Comparison of ENCODE assay signal across 31 cellular contexts in genomic region chr4:112854420-112854819, GRCh38.
DNase-seq lines count a peak whose midpoint lies in the region; ATAC-seq and TF ChIP-seq lines count a peak whose summit lies in the region.
"Had no signal": no experiment of that assay in that cellular context is flagged by ENCODE, and none has a peak within 500 bp of the region (broad histone marks: within the 10 kb centered on the region; RNA-seq: fewer than 3 reads in every experiment).

No MANE protein-coding gene starts in this region.

- no peak overlapping the region for H3K18ac ChIP-seq in H9 (ENCODE audit: insufficient read length, low read depth, low read length)
- H3K18ac ChIP-seq in mesenchymal stem cell (ENCODE audit: low read depth in 1 of 2, low read length in 2 of 2): no peak overlapping the region

- no peak overlapping the region for H3T11ph ChIP-seq in H9 (ENCODE audit: low read length)

- H3K4me2 ChIP-seq in H9 (ENCODE audit: insufficient read depth, insufficient read length, low read length) (no peak overlapping the region), mesenchymal stem cell (ENCODE audit: low read length, poor library complexity, severe bottlenecking) (no peak overlapping the region)

- intact Hi-C loops in CD4-positive, alpha-beta memory T cell (cut with micrococcal nuclease): no loop called here

- H3K9me3 ChIP-seq in H9 (ENCODE audit: control insufficient read depth, low read depth, low read length): no peaks in the 10 kb centered on the region
- no peaks in the 10 kb centered on the region for H3K9me3 ChIP-seq in mesenchymal stem cell (ENCODE audit: control insufficient read depth, low read length)
- no peaks in the 10 kb centered on the region for H3K9me3 ChIP-seq in CD4-positive, alpha-beta memory T cell (ENCODE audit: control insufficient read depth in 1 of 2, low read length in 2 of 2)
- H3K9me3 ChIP-seq: colonic mucosa, heart left ventricle, right lobe of liver, SJCRH30, stomach had no signal

- DNase-seq in H9 (no peak), globus pallidus (ENCODE audit: low spot score) (peak; percentile 26), mesenchymal stem cell (no peak), pons (ENCODE audit: low spot score) (no peak)
- DNase-seq in CD4-positive, alpha-beta memory T cell: no peak
- DNase-seq: ACHN; activated B cell treated with CpG ODN at 0.5 μM for 24 hours; activated CD4-positive, alpha-beta T cell treated with anti-CD3 and anti-CD28 coated beads, Interleukin-2, amount 50 U/mL, for 1 hour; activated effector memory CD4-positive, alpha-beta T cell treated with anti-CD3 and anti-CD28 coated beads, Interleukin-2, amount 50 U/mL, for 16 hours; activated T-cell treated with anti-CD3 and anti-CD28 coated beads, Interleukin-2, amount 50 U/mL, for 24 hours; CD8-positive, alpha-beta memory T cell; colonic mucosa; effector memory CD4-positive, alpha-beta T cell; erythroblast; H7; MV-4-11; NCI-H1436; NCI-H2107; right lobe of liver; RPMI8226; SJCRH30; stimulated activated CD4-positive, alpha-beta T cell treated with anti-CD3 and anti-CD28 coated beads, Interleukin-2, amount 100 ng/mL, for 48 hours; stomach; T-helper 9 cell had no signal

- H3K79me2 ChIP-seq in H9 (ENCODE audit: insufficient read depth, low read length): no peaks in the 10 kb centered on the region; the same call in 1 of the 2 replicates

- H3K27me3 Mint-ChIP-seq in H9 (ENCODE audit: low read depth) (no peaks in the 10 kb centered on the region), brain (no peaks in the 10 kb centered on the region)
- H3K27me3 Mint-ChIP-seq in CD4-positive, alpha-beta memory T cell: peaks cover 0 to 4% of the 10 kb centered on the region in 2 donors
- H3K27me3 Mint-ChIP-seq: activated B cell treated with CpG ODN at 0.5 μM for 24 hours, B cell had no signal

- no peak overlapping the region for H3K9ac ChIP-seq in H9 (ENCODE audit: extremely low read depth, insufficient read length, low read length)
- H3K9ac ChIP-seq in rectal smooth muscle tissue (ENCODE audit: low read length): no peak overlapping the region
- H3K9ac ChIP-seq in mesenchymal stem cell (ENCODE audit: low read length): no peak overlapping the region

- no peak overlapping the region for H2BK20ac ChIP-seq in H9 (ENCODE audit: low read depth, low read length, poor library complexity, severe bottlenecking)

- H4K8ac ChIP-seq in H9 (replicated peaks; ENCODE audit: insufficient read length, low read depth, low read length) (no peak overlapping the region), mesenchymal stem cell (ENCODE audit: low read length) (no peak overlapping the region)

- H3K4me3 Mint-ChIP-seq in H9 (no peak overlapping the region), brain (peak overlapping the region in 1 of 5 experiments; percentile 2)
- no peak overlapping the region for H3K4me3 Mint-ChIP-seq in CD4-positive, alpha-beta memory T cell
- H3K4me3 Mint-ChIP-seq: activated B cell treated with CpG ODN at 0.5 μM for 24 hours; activated naive CD8-positive, alpha-beta T cell; activated T-cell treated with anti-CD3 and anti-CD28 coated beads, Interleukin-2, amount 50 U/mL, for 24 hours; B cell; CD8-positive, alpha-beta memory T cell had no signal

- TF ChIP-seq CTCF in H9 (conservative IDR thresholded peaks at IDR 0.05) (no peak), brain (conservative IDR thresholded peaks at IDR 0.05) (no peak)

- no peak overlapping the region for H2BK12ac ChIP-seq in H9 (ENCODE audit: insufficient read length, low read depth, low read length)
- H2BK12ac ChIP-seq in mesenchymal stem cell (ENCODE audit: low read length in 2 of 2): no peak overlapping the region

- no peaks in the 10 kb centered on the region for H4K20me1 ChIP-seq in H9 (ENCODE audit: control insufficient read depth, insufficient read depth, insufficient read length)

- H3K4me3 ChIP-seq in rectal smooth muscle tissue (ENCODE audit: low read length) (no peak overlapping the region), mesenchymal stem cell (ENCODE audit: insufficient read depth in 1 of 2, low read depth in 1 of 2, low read length in 2 of 2) (no peak overlapping the region)
- H3K4me3 ChIP-seq in CD4-positive, alpha-beta memory T cell (ENCODE audit: low read length in 2 of 2): no peak overlapping the region
- H3K4me3 ChIP-seq: colonic mucosa, heart left ventricle, right lobe of liver, SJCRH30, stomach had no signal

- no peak overlapping the region for H2BK15ac ChIP-seq in H9 (ENCODE audit: low read depth, low read length)
- H2BK15ac ChIP-seq in mesenchymal stem cell (ENCODE audit: low read depth, poor library complexity, severe bottlenecking): no peak overlapping the region

- H3K4me1 ChIP-seq in H9 (ENCODE audit: insufficient read depth, low read length) (peaks cover 6% of the 10 kb centered on the region), rectal smooth muscle tissue (ENCODE audit: control insufficient read depth, insufficient read depth, low read length) (peaks cover 21% of the 10 kb centered on the region), mesenchymal stem cell (ENCODE audit: control insufficient read depth, insufficient read depth, low read depth, low read length) (peaks cover 2% of the 10 kb centered on the region)
- H3K4me1 ChIP-seq in CD4-positive, alpha-beta memory T cell (ENCODE audit: insufficient read depth, low read length): no peaks in the 10 kb centered on the region
- H3K4me1 ChIP-seq: colonic mucosa, right lobe of liver had no signal

- H3K36me3 Mint-ChIP-seq in H9 (ENCODE audit: insufficient read depth in 1 of 3, low read depth in 3 of 3) (peaks cover 0 to 8% (median 3%) of the 10 kb centered on the region in 3 experiments; a peak in 4 of 7 replicates), brain (peaks cover 15% of the 10 kb centered on the region)
- no peaks in the 10 kb centered on the region for H3K36me3 Mint-ChIP-seq in CD4-positive, alpha-beta memory T cell
- H3K36me3 Mint-ChIP-seq: activated naive CD8-positive, alpha-beta T cell; CD8-positive, alpha-beta memory T cell had no signal

- no peak overlapping the region for H3K56ac ChIP-seq in H9 (ENCODE audit: insufficient read length, low read depth, low read length)

- H3K27me3 ChIP-seq in H9 (ENCODE audit: insufficient read depth, low read length): no peaks in the 10 kb centered on the region
- H3K27me3 ChIP-seq in rectal smooth muscle tissue (ENCODE audit: control insufficient read depth, insufficient read depth, low read length): no peaks in the 10 kb centered on the region
- H3K27me3 ChIP-seq in mesenchymal stem cell (ENCODE audit: control insufficient read depth in 1 of 2, insufficient read depth in 1 of 2, low read length in 2 of 2): no peaks in the 10 kb centered on the region
- no peaks in the 10 kb centered on the region for H3K27me3 ChIP-seq in CD4-positive, alpha-beta memory T cell (ENCODE audit: insufficient read depth, low read length)
- H3K27me3 ChIP-seq: colonic mucosa, heart left ventricle, right lobe of liver, SJCRH30, stomach had no signal

- H3K4me1 Mint-ChIP-seq in H9: peaks cover 30 to 36% of the 10 kb centered on the region in 2 experiments
- H3K4me1 Mint-ChIP-seq in brain: peaks cover 38% of the 10 kb centered on the region
- no peaks in the 10 kb centered on the region for H3K4me1 Mint-ChIP-seq in CD4-positive, alpha-beta memory T cell
- H3K4me1 Mint-ChIP-seq: activated B cell treated with CpG ODN at 0.5 μM for 24 hours; B cell; CD8-positive, alpha-beta memory T cell had no signal

- no peak overlapping the region for H3K14ac ChIP-seq in H9 (ENCODE audit: insufficient read depth, low read length)
- no peak overlapping the region for H3K14ac ChIP-seq in mesenchymal stem cell (ENCODE audit: low read length in 2 of 2)

- no peak overlapping the region for H4K5ac ChIP-seq in H9 (ENCODE audit: insufficient read length, low read depth, low read length)

- POLR2A ChIA-PET in CD4-positive, alpha-beta memory T cell (lab: Charles Lee; ENCODE audit: partially characterized antibody): no interaction called here

- H3K79me1 ChIP-seq in H9 (ENCODE audit: insufficient read depth, low read depth, low read length, poor library complexity, severe bottlenecking) (no peaks in the 10 kb centered on the region), mesenchymal stem cell (replicated peaks; ENCODE audit: low read length, poor library complexity, severe bottlenecking) (no peaks in the 10 kb centered on the region)

- no peak overlapping the region for H2AFZ ChIP-seq in H9 (ENCODE audit: low read length)
- H2AFZ ChIP-seq in mesenchymal stem cell (ENCODE audit: low read depth, low read length): no peak overlapping the region

- no peak for ATAC-seq in GM18870 (IDR thresholded peaks at IDR 0.05; ENCODE audit: unreplicated experiment)
- ATAC-seq: HepG2, right lobe of liver had no signal

- no peak overlapping the region for H2AK5ac ChIP-seq in H9 (ENCODE audit: insufficient read length, low read length)
- H2AK5ac ChIP-seq in mesenchymal stem cell (ENCODE audit: low read length, severe bottlenecking): no peak overlapping the region

- H3K27ac Mint-ChIP-seq in H9 (peak overlapping the region in 2 of 3 experiments; percentile 54 to 69; a peak in 4 of 7 replicates), brain (peak overlapping the region in 3 of 5 experiments; percentile 4 to 41 (median 13))
- no peak overlapping the region for H3K27ac Mint-ChIP-seq in CD4-positive, alpha-beta memory T cell
- H3K27ac Mint-ChIP-seq: activated B cell treated with CpG ODN at 0.5 μM for 24 hours; activated naive CD8-positive, alpha-beta T cell; activated T-cell treated with anti-CD3 and anti-CD28 coated beads, Interleukin-2, amount 50 U/mL, for 24 hours; B cell; CD8-positive, alpha-beta memory T cell had no signal

- H3K9me3 Mint-ChIP-seq in H9: no peaks in the 10 kb centered on the region
- H3K9me3 Mint-ChIP-seq in brain: peaks cover 0 to 3% (median 0%) of the 10 kb centered on the region in 5 experiments
- H3K9me3 Mint-ChIP-seq in CD4-positive, alpha-beta memory T cell: peaks cover 0 to 3% (median 0%) of the 10 kb centered on the region in 8 donors
- H3K9me3 Mint-ChIP-seq: activated B cell treated with CpG ODN at 0.5 μM for 24 hours; activated T-cell treated with anti-CD3 and anti-CD28 coated beads, Interleukin-2, amount 50 U/mL, for 24 hours; CD8-positive, alpha-beta memory T cell had no signal

- H2BK5ac ChIP-seq in H9 (ENCODE audit: insufficient read length, low read length) (no peak overlapping the region), mesenchymal stem cell (ENCODE audit: low read depth, low read length, poor library complexity, severe bottlenecking) (no peak overlapping the region)

- H4K91ac ChIP-seq in H9 (ENCODE audit: insufficient read length, low read depth, low read length): no peak overlapping the region
- no peak overlapping the region for H4K91ac ChIP-seq in mesenchymal stem cell (ENCODE audit: low read length)

- H3K4ac ChIP-seq in H9 (ENCODE audit: low read depth, low read length) (no peak overlapping the region), mesenchymal stem cell (ENCODE audit: low read depth in 1 of 2, low read length in 2 of 2) (no peak overlapping the region)

- H3K36me3 ChIP-seq in rectal smooth muscle tissue (ENCODE audit: control insufficient read depth, insufficient read depth, low read length) (no peaks in the 10 kb centered on the region), mesenchymal stem cell (ENCODE audit: control insufficient read depth in 1 of 2, insufficient read depth in 2 of 2, low read depth in 1 of 2, low read length in 2 of 2) (no peaks in the 10 kb centered on the region)
- no peaks in the 10 kb centered on the region for H3K36me3 ChIP-seq in CD4-positive, alpha-beta memory T cell (ENCODE audit: insufficient read depth, low read length)
- H3K36me3 ChIP-seq: colonic mucosa, heart left ventricle, right lobe of liver, SJCRH30, stomach had no signal

- no peak overlapping the region for H3K23ac ChIP-seq in H9 (ENCODE audit: insufficient read length, low read depth, low read length)
- H3K23ac ChIP-seq in mesenchymal stem cell (ENCODE audit: low read length in 2 of 2): no peak overlapping the region

- CTCF ChIA-PET in CD4-positive, alpha-beta memory T cell (lab: Charles Lee; ENCODE audit: partially characterized antibody): no interaction called here

- H3K27ac ChIP-seq in H9 (ENCODE audit: insufficient read length, low read depth, low read length) (no peak overlapping the region), rectal smooth muscle tissue (ENCODE audit: low read depth, low read length) (peak overlapping the region; percentile 8), mesenchymal stem cell (ENCODE audit: low read length, poor library complexity, severe bottlenecking) (no peak overlapping the region)
- H3K27ac ChIP-seq in CD4-positive, alpha-beta memory T cell (ENCODE audit: low read depth, low read length): no peak overlapping the region
- H3K27ac ChIP-seq: colonic mucosa, right lobe of liver, SJCRH30, stomach had no signal

- no peaks in the 10 kb centered on the region for H3K23me2 ChIP-seq in H9 (ENCODE audit: insufficient read length, low read depth, low read length, poor library complexity, severe bottlenecking)

- no peak overlapping the region for H2BK120ac ChIP-seq in H9 (ENCODE audit: low read depth, low read length, poor library complexity, severe bottlenecking)
- no peak overlapping the region for H2BK120ac ChIP-seq in mesenchymal stem cell (ENCODE audit: low read depth, low read length)

Comparison
In these comparisons a context has a peak if more than half of its experiments do, and no peak if none do; other contexts are left out.
1. H3K27ac Mint-ChIP-seq: peak in H9 (2 of 3) and brain (3 of 5); none in CD4-positive, alpha-beta memory T cell (0 of 7).